Comparison of ENCODE assay signal across 18 cellular contexts in the genomic region with DNA sequence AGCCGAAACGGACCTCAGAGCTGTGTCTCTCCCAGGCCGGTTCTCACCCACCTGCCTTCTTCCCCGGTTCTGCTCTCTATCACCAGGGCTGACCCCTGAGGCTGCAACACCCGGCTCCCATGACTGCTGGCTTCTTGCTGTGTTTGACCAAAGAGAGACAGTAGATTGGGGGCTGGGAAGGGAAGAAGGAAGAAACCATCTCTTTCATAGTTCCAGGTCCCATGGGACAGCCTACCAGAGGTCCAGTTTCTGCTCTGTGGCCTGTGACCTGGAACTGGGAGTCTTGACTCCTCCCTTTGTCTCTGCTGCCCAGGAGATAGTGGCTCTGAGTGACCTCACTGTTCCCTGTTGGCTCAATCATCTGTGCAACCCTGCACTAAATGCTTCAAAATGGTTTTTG. TPM values are rescaled to one million over a fixed set of nuclear protein-coding genes. Genes with fewer than 3 reads are reported as not detected.
DNase-seq lines count a peak whose midpoint lies in the region; ATAC-seq and TF ChIP-seq lines count a peak whose summit lies in the region.
"Had no signal": no experiment of that assay in that cellular context is flagged by ENCODE, and none has a peak within 500 bp of the region (broad histone marks: within the 10 kb centered on the region; RNA-seq: fewer than 3 reads in every experiment).

No MANE protein-coding gene starts in this region.

- CTCF ChIA-PET in GM10248 (lab: Yijun Ruan, JAX): no interaction called here

- TF ChIP-seq CTCF in VCaP (conservative IDR thresholded peaks at IDR 0.05) (no peak), right atrium auricular region (IDR thresholded peaks at IDR 0.05) (no peak), GM10248 (IDR thresholded peaks at IDR 0.05; ENCODE audit: control extremely low read depth, extremely low read depth, low read depth, missing control alignments) (no peak)

- H3K27ac ChIP-seq in ACC112 (ENCODE audit: low read depth, low read length) (peak overlapping the region; percentile 58), VCaP (peak overlapping the region; percentile 37; the same call in 1 of the 2 replicates), right atrium auricular region (peak overlapping the region; percentile 72 to 86), neuronal stem cell (replicated peaks; ENCODE audit: low read length) (no peak overlapping the region)
- H3K27ac ChIP-seq: colonic mucosa, thyroid gland had no signal

- peaks cover 15% of the 10 kb centered on the region for H3K4me1 ChIP-seq in ACC112 (ENCODE audit: control insufficient read depth, insufficient read depth, low read length, unreplicated experiment)
- H3K4me1 ChIP-seq in right atrium auricular region: peaks cover 0 to 57% of the 10 kb centered on the region in 2 donors
- peaks cover 18 to 24% of the 10 kb centered on the region in 2 donors for H3K4me1 ChIP-seq in neuronal stem cell (ENCODE audit: control insufficient read depth in 2 of 2, insufficient read depth in 1 of 2, low read depth in 1 of 2, low read length in 2 of 2)
- H3K4me1 ChIP-seq: colonic mucosa had no signal

- DNase-seq in right atrium auricular region (ENCODE audit: low spot score) (no peak), neuronal stem cell (ENCODE audit: low spot score) (no peak), GM10248 (ENCODE audit: extremely low spot score) (no peak), amygdala (lab: John Stamatoyannopoulos, UW) (no peak), activated gamma-delta T cell (lab: John Stamatoyannopoulos, UW) (no peak)
- DNase-seq: activated B cell treated with CpG ODN at 0.5 μM for 24 hours; activated CD8-positive, alpha-beta memory T cell treated with anti-CD3 and anti-CD28 coated beads, Interleukin-2, amount 10 ng/mL, durations not matched to agents 7 days and 5 days; activated effector memory CD4-positive, alpha-beta T cell treated with anti-CD3 and anti-CD28 coated beads, Interleukin-2, amount 50 U/mL, for 16 hours; anterior cingulate cortex; colonic mucosa; NCI-H1417; RPMI8226; stimulated activated CD4-positive, alpha-beta T cell treated with anti-CD3 and anti-CD28 coated beads, Interleukin-2, amount 100 ng/mL, for 48 hours had no signal

- H4K8ac ChIP-seq in neuronal stem cell (ENCODE audit: low read depth, low read length): no peak overlapping the region

- H3K9me3 ChIP-seq in right atrium auricular region (peaks cover 0 to 10% of the 10 kb centered on the region in 2 donors), neuronal stem cell (replicated peaks in 1 of 2; ENCODE audit: control insufficient read depth in 2 of 2, insufficient read depth in 1 of 2, low read depth in 1 of 2, low read length in 2 of 2) (peaks cover 4 to 36% of the 10 kb centered on the region in 2 donors)
- H3K9me3 ChIP-seq: colonic mucosa, thyroid gland had no signal

- H4K91ac ChIP-seq in neuronal stem cell (ENCODE audit: low read depth, low read length, poor library complexity): no peak overlapping the region

- no peak overlapping the region for H2BK12ac ChIP-seq in neuronal stem cell (ENCODE audit: low read length)

- no peak overlapping the region for H2BK120ac ChIP-seq in neuronal stem cell (ENCODE audit: low read depth, low read length)

- H2AK5ac ChIP-seq in neuronal stem cell (ENCODE audit: low read depth, low read length): peak overlapping the region; percentile 14

- no peak for ATAC-seq in GM19328 (IDR thresholded peaks at IDR 0.05; ENCODE audit: unreplicated experiment)
- ATAC-seq: activated CD8-positive, alpha-beta memory T cell treated with anti-CD3 and anti-CD28 coated beads, Interleukin-2, amount 10 ng/mL, durations not matched to agents 7 days and 5 days had no signal

- H2AFZ ChIP-seq in ACC112 (ENCODE audit: low read length, unreplicated experiment) (peak overlapping the region; percentile 39), neuronal stem cell (ENCODE audit: low read length) (peak overlapping the region; percentile 71)

- peak overlapping the region; percentile 76 for H3K18ac ChIP-seq in neuronal stem cell (ENCODE audit: low read length)

- POLR2A ChIA-PET in GM10248 (lab: Yijun Ruan, JAX): no interaction called here

- H3K4me2 ChIP-seq in neuronal stem cell (ENCODE audit: insufficient read depth, low read length, poor library complexity, severe bottlenecking): no peak overlapping the region

- H3K79me1 ChIP-seq in neuronal stem cell (ENCODE audit: low read depth, low read length): no peaks in the 10 kb centered on the region

- H3K14ac ChIP-seq in neuronal stem cell (ENCODE audit: low read length): no peak overlapping the region

- H3K79me2 ChIP-seq in ACC112 (ENCODE audit: control insufficient read depth, insufficient read depth, low read length, unreplicated experiment): no peaks in the 10 kb centered on the region

- no CpG with 5 or more reads among the region's 5 CpGs for WGBS in neuronal stem cell (ENCODE audit: extremely low coverage in 2 of 2, insufficient read length in 2 of 2, insufficient replicate concordance in 1 of 2), 2 donors

- H3K27me3 ChIP-seq in ACC112 (ENCODE audit: insufficient read depth, low read length) (no peaks in the 10 kb centered on the region), right atrium auricular region (no peaks in the 10 kb centered on the region), neuronal stem cell (ENCODE audit: control insufficient read depth in 3 of 3, insufficient read depth in 3 of 3, low read depth in 1 of 3, low read length in 3 of 3) (no peaks in the 10 kb centered on the region)
- H3K27me3 ChIP-seq: colonic mucosa, thyroid gland had no signal

- H2BK15ac ChIP-seq in neuronal stem cell (ENCODE audit: low read length): peak overlapping the region; percentile 13

- no peak overlapping the region for H2BK5ac ChIP-seq in neuronal stem cell (ENCODE audit: low read length)

- no peak overlapping the region for H3K9ac ChIP-seq in neuronal stem cell (ENCODE audit: low read depth, low read length, poor library complexity)

- H3K4me3 ChIP-seq in ACC112 (ENCODE audit: low read depth, low read length): peak overlapping the region; percentile 27; the same call in 1 of the 2 replicates
- no peak overlapping the region for H3K4me3 ChIP-seq in right atrium auricular region
- no peak overlapping the region for H3K4me3 ChIP-seq in neuronal stem cell (ENCODE audit: low read length in 2 of 2)
- H3K4me3 ChIP-seq: colonic mucosa, thyroid gland had no signal

- no peak overlapping the region for H3K4ac ChIP-seq in neuronal stem cell (ENCODE audit: low read length)

- H3K23ac ChIP-seq in neuronal stem cell (ENCODE audit: low read depth, low read length, poor library complexity): no peak overlapping the region

- H3K36me3 ChIP-seq in ACC112 (ENCODE audit: insufficient read depth, low read length): no peaks in the 10 kb centered on the region
- no peaks in the 10 kb centered on the region for H3K36me3 ChIP-seq in right atrium auricular region
- H3K36me3 ChIP-seq in neuronal stem cell (replicated peaks in 1 of 2; ENCODE audit: control insufficient read depth in 2 of 2, insufficient read depth in 2 of 2, low read length in 2 of 2): peaks cover 0 to 2% of the 10 kb centered on the region in 2 donors
- H3K36me3 ChIP-seq: colonic mucosa, thyroid gland had no signal

RNA-seq across cellular contexts. Expression of a gene that starts 38.1 kb away (rescaled TPM):
- total RNA-seq in right atrium auricular region: 100 to 1,000 TPM; 160 to 166 TPM
- polyA plus RNA-seq in neuronal stem cell (2013, experiment 1 of 2): 0.28 TPM
- 0.21 TPM for polyA plus RNA-seq in neuronal stem cell (2013, experiment 2 of 2)
- total RNA-seq: pulmonary artery endothelial cell had no signal
